In genomic region chr10:114624422-114624821, GRCh38 we compare ENCODE assay signal across 15 cellular contexts. TPM values are rescaled to one million over a fixed set of nuclear protein-coding genes. Genes with fewer than 3 reads are reported as not detected.
A peak's percentile ranks its signal among the peaks of the same experiment; 100 is the strongest.
DNase-seq lines count a peak whose midpoint lies in the region; ATAC-seq and TF ChIP-seq lines count a peak whose summit lies in the region.
"Had no signal": no experiment of that assay in that cellular context is flagged by ENCODE, and none has a peak within 500 bp of the region (broad histone marks: within the 10 kb centered on the region; RNA-seq: fewer than 3 reads in every experiment).

No MANE protein-coding gene starts in this region.

- intact Hi-C loops in HCT116 (cut with micrococcal nuclease), result no loop called here
- intact Hi-C loops in adrenal gland (cut with DNase I), result no loop called here
- intact Hi-C loops in posterior vena cava (cut with DNase I), result no loop called here

- H3K4me2 ChIP-seq in HCT116 (ENCODE audit: low read length), result peak overlapping the region; percentile 71
- H3K4me2 ChIP-seq in smooth muscle cell, result no peak overlapping the region

- TF ChIP-seq POLR2A in HCT116 (IDR thresholded peaks at IDR 0.05; ENCODE audit: borderline replicate concordance, extremely low read depth, insufficient read depth, insufficient read length) (no peak), adrenal gland (IDR thresholded peaks at IDR 0.05) (no peak)

- WGBS in adrenal gland, 4 donors, result 71 to 86% (median 76%) methylated on average over 2 of the region's 2 CpGs
- WGBS in smooth muscle cell (ENCODE audit: low lambda C conversion rate), result 95% methylated on average over 2 of the region's 2 CpGs

- DNase-seq in HCT116 (ENCODE audit: low read depth, low spot score) (no peak), adrenal gland (no peak), left lobe of liver (ENCODE audit: low spot score) (no peak), smooth muscle cell (lab: John Stamatoyannopoulos, UW; ENCODE audit: unreplicated experiment) (no peak), NCI-H524 (lab: John Stamatoyannopoulos, UW) (no peak), OCI-M1 (lab: John Stamatoyannopoulos, UW) (no peak), posterior vena cava (ENCODE audit: low spot score) (no peak)
- DNase-seq in stimulated activated naive CD4-positive, alpha-beta T cell (lab: John Stamatoyannopoulos, UW), result no peak
- DNase-seq: activated CD4-positive, alpha-beta T cell treated with anti-CD3 and anti-CD28 coated beads, Interleukin-2, amount 50 U/mL, for 4 hours; activated T-cell treated with anti-CD3 and anti-CD28 coated beads, Interleukin-2, amount 50 U/mL, for 72 hours; H9; NCI-H1930; RPMI8226; spleen; stimulated activated naive CD8-positive, alpha-beta T cell treated with anti-CD3 and anti-CD28 coated beads, Interleukin-15, amount 100 ng/mL, for 72 hours had no signal

- BruUV-seq in HCT116 (replicated peaks; lab: Mats Ljungman, UMichigan), result no TSS peak

- H3K9me3 ChIP-seq in HCT116 (ENCODE audit: control insufficient read depth in 1 of 2, insufficient read depth in 1 of 2, low read depth in 1 of 2, low read length in 2 of 2), result no peaks in the 10 kb centered on the region
- H3K9me3 ChIP-seq in adrenal gland (replicated peaks in 1 of 3), result no peaks in the 10 kb centered on the region
- H3K9me3 ChIP-seq in smooth muscle cell (replicated peaks; ENCODE audit: low read depth), result no peaks in the 10 kb centered on the region

- H2AFZ ChIP-seq in HCT116 (ENCODE audit: low read depth, low read length, poor library complexity, severe bottlenecking), result no peak overlapping the region
- no peak overlapping the region for H2AFZ ChIP-seq in smooth muscle cell (ENCODE audit: low read depth)

- H3K27me3 ChIP-seq in HCT116 (ENCODE audit: insufficient read depth, low read length), result no peaks in the 10 kb centered on the region
- H3K27me3 ChIP-seq in adrenal gland, result no peaks in the 10 kb centered on the region
- no peaks in the 10 kb centered on the region for H3K27me3 ChIP-seq in smooth muscle cell (ENCODE audit: low read depth)

- H3K4me1 ChIP-seq in HCT116 (ENCODE audit: control insufficient read depth in 1 of 2, insufficient read depth in 2 of 2, low read length in 2 of 2) (peaks cover 39 to 47% of the 10 kb centered on the region in 2 experiments), adrenal gland (replicated peaks in 1 of 2) (peaks cover 44 to 70% of the 10 kb centered on the region in 2 donors), smooth muscle cell (ENCODE audit: low read depth) (peaks cover 8% of the 10 kb centered on the region)
- H3K4me1 ChIP-seq: spleen had no signal

- H4K20me1 ChIP-seq in HCT116 (ENCODE audit: insufficient read depth) (no peaks in the 10 kb centered on the region), smooth muscle cell (ENCODE audit: low read depth) (no peaks in the 10 kb centered on the region)

- TF ChIP-seq RAD21 in HCT116 (IDR thresholded peaks at IDR 0.05; ENCODE audit: low read depth), result no peak

- peak overlapping the region; percentile 53 for H3K27ac ChIP-seq in HCT116 (ENCODE audit: low read depth, low read length)
- peak overlapping the region; percentile 14 to 90 (median 75) for H3K27ac ChIP-seq in adrenal gland
- H3K27ac ChIP-seq in smooth muscle cell (ENCODE audit: low read depth), result peak overlapping the region; percentile 44
- H3K27ac ChIP-seq: spleen had no signal

- peaks cover 5% of the 10 kb centered on the region for H3F3A ChIP-seq in smooth muscle cell (ENCODE audit: low read depth)

- no peak for TF ChIP-seq CTCF in HCT116 (IDR thresholded peaks at IDR 0.05 in 2 of 3, conservative IDR thresholded peaks at IDR 0.05 in 1 of 3; ENCODE audit: borderline replicate concordance in 1 of 3, insufficient read depth in 1 of 3, low read depth in 2 of 3, low read length in 2 of 3)
- TF ChIP-seq CTCF in adrenal gland (IDR thresholded peaks at IDR 0.05), result no peak
- no peak for TF ChIP-seq CTCF in smooth muscle cell (IDR thresholded peaks at IDR 0.05; ENCODE audit: borderline replicate concordance, insufficient read depth, poor library complexity, severe bottlenecking)

- H3K36me3 ChIP-seq in HCT116 (ENCODE audit: control insufficient read depth in 1 of 2, insufficient read depth in 2 of 2, low read length in 2 of 2) (no peaks in the 10 kb centered on the region), adrenal gland (replicated peaks in 1 of 2) (no peaks in the 10 kb centered on the region), smooth muscle cell (ENCODE audit: low read depth) (no peaks in the 10 kb centered on the region)
- H3K36me3 ChIP-seq: spleen had no signal

- peak overlapping the region in 1 of 2 experiments; percentile 26; a peak in 2 of 4 replicates for H3K4me3 ChIP-seq in HCT116 (replicated peaks in 1 of 2; ENCODE audit: low read depth in 1 of 2, low read length in 2 of 2)
- no peak overlapping the region for H3K4me3 ChIP-seq in adrenal gland
- no peak overlapping the region for H3K4me3 ChIP-seq in smooth muscle cell
- H3K4me3 ChIP-seq: spleen had no signal

- H3K9ac ChIP-seq in HCT116 (ENCODE audit: low read length) (no peak overlapping the region), smooth muscle cell (ENCODE audit: low read depth) (no peak overlapping the region)

- no peaks in the 10 kb centered on the region for H3K79me2 ChIP-seq in HCT116 (ENCODE audit: insufficient read depth, low read length)
- no peaks in the 10 kb centered on the region for H3K79me2 ChIP-seq in smooth muscle cell (ENCODE audit: low read depth)

- RAD21 ChIA-PET in HCT116 (lab: Charles Lee; ENCODE audit: low non-redundant PET in 1 of 2, low total read pairs in 2 of 2, uncharacterized antibody in 2 of 2, unreplicated experiment in 2 of 2), result interaction anchor here in 1 of 2 experiments (0.8 kb wide), 1 partner anchor 70 kb away, joined by 3 read pairs; no protein-coding TSS in a partner anchor

- POLR2A ChIA-PET in HCT116 (lab: Charles Lee), result interaction anchor here (0.9 kb wide), 1 partner anchor 9 kb away, joined by 4 read pairs; no protein-coding TSS in a partner anchor

- peak; percentile 18; the same call in 1 of the 2 replicates for ATAC-seq in HCT116
- ATAC-seq in left lobe of liver, result peak; percentile 4

- H3K9me2 ChIP-seq in HCT116 (ENCODE audit: insufficient read depth), result no peaks in the 10 kb centered on the region

- CTCF ChIA-PET in HCT116 (lab: Charles Lee), result no interaction called here

TF ChIP-seq in HCT116, 20 proteins besides CTCF, POLR2A, EP300 and RAD21:
- TF ChIP-seq EZH2phosphoT487 (IDR thresholded peaks at IDR 0.05; ENCODE audit: borderline replicate concordance), result no peak
- no peak for TF ChIP-seq YY1 (IDR thresholded peaks at IDR 0.05; ENCODE audit: extremely low read depth, insufficient replicate concordance, low read depth, low read length)
- TF ChIP-seq ZFX (IDR thresholded peaks at IDR 0.05), result no peak
- no peak for TF ChIP-seq SIN3A (IDR thresholded peaks at IDR 0.05; ENCODE audit: low read depth)
- TF ChIP-seq EZH2 (IDR thresholded peaks at IDR 0.05), result no peak

RNA-seq across cellular contexts. Expression of gene ABLIM1, which starts 33.7 kb away (rescaled TPM):
- 96.2 TPM for total RNA-seq in HCT116 (2021; ENCODE audit: unreplicated experiment)
- 35.7 and 41.2 TPM in 2 replicates for polyA plus RNA-seq in HCT116 (2012)
- total RNA-seq in adrenal gland, result 100 to 1,000 TPM in 7 of 8 donors, 10 to 100 TPM in 1; 75.0 to 430 (median 307) TPM
- 10 to 100 TPM; 42.9 to 74.5 (median 72.4) TPM for polyA plus RNA-seq in adrenal gland
- 47.0 TPM for total RNA-seq in left lobe of liver
- total RNA-seq in smooth muscle cell, result 8.9 and 17.6 TPM in 2 replicates
- 1.6 and 3.4 TPM in 2 replicates for polyA plus RNA-seq in smooth muscle cell
- 100 to 1,000 TPM in 1 of 2 donors, 10 to 100 TPM in 1; 79.4 to 123 TPM for total RNA-seq in posterior vena cava
